30 cellular contexts compared by ENCODE assay signal in genomic region chr17:61984826-61985225, GRCh38.
"Had no signal": no experiment of that assay in that cellular context is flagged by ENCODE, and none has a peak within 500 bp of the region (broad histone marks: within the 10 kb centered on the region; RNA-seq: fewer than 3 reads in every experiment).

No MANE protein-coding gene starts in this region.

- H3K9me3 ChIP-seq: esophagus muscularis mucosa had no signal

- H3K27me3 ChIP-seq: brain microvascular endothelial cell, esophagus muscularis mucosa had no signal

- ATAC-seq: activated T-cell treated with anti-CD3 and anti-CD28 coated beads, Interleukin-2, amount 50 U/mL, for 72 hours had no signal

- FAIRE-seq: astrocyte, bronchial epithelial cell, colon, frontal cortex had no signal

- H3K27ac ChIP-seq: brain microvascular endothelial cell, esophagus muscularis mucosa had no signal

- DNase-seq: activated CD4-positive, alpha-beta memory T cell treated with anti-CD3 and anti-CD28 coated beads, Interleukin-2, amount 10 ng/mL, durations not matched to agents 7 days and 5 days; activated CD4-positive, alpha-beta T cell treated with anti-CD3 and anti-CD28 coated beads for 4 hours; activated CD4-positive, alpha-beta T cell treated with anti-CD3 and anti-CD28 coated beads, Interleukin-2, amount 10 ng/mL, durations not matched to agents 7 days and 5 days; activated CD4-positive, alpha-beta T cell treated with anti-CD3 and anti-CD28 coated beads, Interleukin-2, amount 50 U/mL, for 4 hours; activated CD4-positive, CD25-positive, alpha-beta regulatory T cell; activated CD4-positive, CD25-positive, alpha-beta regulatory T cell treated with anti-CD3 and anti-CD28 coated beads, Interleukin-2, amount 50 U/mL, for 72 hours; activated CD8-positive, alpha-beta memory T cell treated with anti-CD3 and anti-CD28 coated beads, Interleukin-2, amount 50 U/mL, for 48 hours; activated effector memory CD4-positive, alpha-beta T cell treated with Interleukin-2 at 50 U/mL for 16 hours; activated gamma-delta T cell treated with Interleukin-2 at 50 U/mL for 16 hours; activated naive CD4-positive, alpha-beta T cell treated with anti-CD3 and anti-CD28 coated beads, Interleukin-2, amount 50 U/mL, for 16 hours; activated naive CD4-positive, alpha-beta T cell treated with Interleukin-2 at 50 U/mL for 16 hours; activated T-cell treated with anti-CD3 and anti-CD28 coated beads for 4 hours; activated T-cell treated with anti-CD3 and anti-CD28 coated beads, Interleukin-2, amount 50 U/mL, for 24 hours; activated T-cell treated with anti-CD3 and anti-CD28 coated beads, Interleukin-2, amount 50 U/mL, for 72 hours; amniotic stem cell; anterior cingulate cortex; brain microvascular endothelial cell; cortex of kidney; effector memory CD4-positive, alpha-beta T cell; endodermal cell; foreskin fibroblast; head of caudate nucleus; SW 1271; T-helper 1 cell; T-helper 2 cell had no signal

- H3K4me3 ChIP-seq: esophagus muscularis mucosa had no signal
